In the genomic region with DNA sequence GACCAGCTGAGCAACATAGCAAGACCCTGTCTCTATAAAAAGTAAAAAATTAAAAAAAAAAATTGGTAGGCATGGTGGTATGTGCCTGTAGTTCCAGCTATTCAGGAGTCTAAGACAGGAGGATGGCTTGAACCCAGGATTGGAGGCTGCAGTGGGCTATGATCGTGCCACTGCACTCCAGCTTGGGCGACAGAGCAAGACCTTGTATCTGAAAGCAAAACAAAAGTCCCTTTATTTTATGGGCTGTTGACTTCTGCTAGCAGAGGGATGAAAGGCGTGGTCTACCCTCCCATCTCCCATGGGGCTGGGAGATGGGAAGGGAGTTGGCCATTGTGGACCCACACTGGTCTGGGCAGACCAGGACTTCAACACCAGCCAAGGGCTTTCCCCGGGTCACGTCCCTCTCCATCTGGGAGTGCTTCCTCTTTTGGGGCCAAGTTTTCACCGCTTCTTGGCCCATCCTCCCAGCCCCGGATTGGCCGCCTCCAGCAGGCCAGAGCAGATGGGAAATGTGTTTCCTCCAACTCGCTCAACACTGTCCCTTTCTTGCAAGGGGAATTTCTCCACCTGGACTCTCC, we compare ENCODE assay signal across 10 cellular contexts. TPM values are rescaled to one million over a fixed set of nuclear protein-coding genes. Genes with fewer than 3 reads are reported as not detected.
DNase-seq lines count a peak whose midpoint lies in the region; ATAC-seq, FAIRE-seq and TF ChIP-seq lines count a peak whose summit lies in the region.
"Had no signal": no experiment of that assay in that cellular context is flagged by ENCODE, and none has a peak within 500 bp of the region (broad histone marks: within the 10 kb centered on the region; RNA-seq: fewer than 3 reads in every experiment).

No MANE protein-coding gene starts in this region.

- no peaks in the 10 kb centered on the region for H3K36me3 Mint-ChIP-seq in naive thymus-derived CD8-positive, alpha-beta T cell

- no peak for TF ChIP-seq CTCF in esophagus muscularis mucosa (IDR thresholded peaks at IDR 0.05)

- no peak for FAIRE-seq in GM12891 (lab: Jason Lieb, UNC)

- H3K27me3 Mint-ChIP-seq in naive thymus-derived CD8-positive, alpha-beta T cell, result peaks cover 8 to 27% (median 21%) of the 10 kb centered on the region in 5 donors

- peaks cover 0 to 26% (median 17%) of the 10 kb centered on the region in 4 donors for H3K27me3 ChIP-seq in esophagus muscularis mucosa

- H3K27ac ChIP-seq in esophagus muscularis mucosa (replicated peaks in 1 of 4), result no peak overlapping the region
- H3K27ac ChIP-seq: suprapubic skin had no signal

- TF ChIP-seq POLR2A in GM12891 (IDR thresholded peaks at IDR 0.05; ENCODE audit: low read depth, low read length) (no peak; the same call in 1 of the 2 replicates), esophagus muscularis mucosa (IDR thresholded peaks at IDR 0.05; ENCODE audit: low read depth) (no peak)

- peak overlapping the region in 1 of 10 donors; percentile 33 for H3K27ac Mint-ChIP-seq in naive thymus-derived CD8-positive, alpha-beta T cell
- H3K27ac Mint-ChIP-seq: activated naive CD4-positive, alpha-beta T cell treated with anti-CD3 and anti-CD28 coated beads for 36 hours had no signal

- intact Hi-C loops in esophagus muscularis mucosa (cut with DNase I), result no loop called here
- intact Hi-C loops in posterior vena cava (cut with DNase I), result loop anchor here in 1 of 2 donors (10.0 kb wide), 1 partner anchor 96 kb away; no protein-coding TSS in a partner anchor

- POLR2A ChIA-PET in naive thymus-derived CD8-positive, alpha-beta T cell (lab: Charles Lee), result no interaction called here

- H3K4me1 Mint-ChIP-seq in naive thymus-derived CD8-positive, alpha-beta T cell, result peaks cover 26 to 39% (median 37%) of the 10 kb centered on the region in 4 donors

- no peaks in the 10 kb centered on the region for H3K36me3 ChIP-seq in esophagus muscularis mucosa
- H3K36me3 ChIP-seq: suprapubic skin had no signal

- ATAC-seq in activated CD4-positive, CD25-positive, alpha-beta regulatory T cell treated with anti-CD3 and anti-CD28 coated beads, Interleukin-2, amount 50 U/mL, for 24 hours, result no peak
- ATAC-seq in naive thymus-derived CD8-positive, alpha-beta T cell, result no peak
- ATAC-seq in GM21529 (IDR thresholded peaks at IDR 0.05; ENCODE audit: unreplicated experiment), result no peak

- no peaks in the 10 kb centered on the region for H3K9me3 ChIP-seq in esophagus muscularis mucosa
- H3K9me3 ChIP-seq: suprapubic skin had no signal

- H3K4me3 ChIP-seq in esophagus muscularis mucosa, result no peak overlapping the region
- H3K4me3 ChIP-seq: suprapubic skin had no signal

- peak overlapping the region in 1 of 10 donors; percentile 2 for H3K4me3 Mint-ChIP-seq in naive thymus-derived CD8-positive, alpha-beta T cell
- H3K4me3 Mint-ChIP-seq: activated naive CD4-positive, alpha-beta T cell treated with anti-CD3 and anti-CD28 coated beads for 36 hours had no signal

- WGBS in esophagus muscularis mucosa, result 23% methylated on average over 9 of the region's 9 CpGs

- no peaks in the 10 kb centered on the region for H3K9me3 Mint-ChIP-seq in naive thymus-derived CD8-positive, alpha-beta T cell
- H3K9me3 Mint-ChIP-seq: activated naive CD4-positive, alpha-beta T cell treated with anti-CD3 and anti-CD28 coated beads for 36 hours had no signal

- TF ChIP-seq EP300 in esophagus muscularis mucosa (IDR thresholded peaks at IDR 0.05), result no peak

- peaks cover 31 to 47% (median 41%) of the 10 kb centered on the region in 4 donors for H3K4me1 ChIP-seq in esophagus muscularis mucosa

- DNase-seq in GM12891 (ENCODE audit: insufficient read length, low spot score) (no peak), NAMALWA (ENCODE audit: low spot score) (peak; percentile 84), esophagus muscularis mucosa (ENCODE audit: extremely low spot score) (peak; percentile 92), posterior vena cava (ENCODE audit: low spot score) (peak; percentile 86), NCI-H2196 (lab: John Stamatoyannopoulos, UW; ENCODE audit: unreplicated experiment) (no peak)
- no peak for DNase-seq in naive thymus-derived CD8-positive, alpha-beta T cell
- DNase-seq: activated naive CD4-positive, alpha-beta T cell treated with anti-CD3 and anti-CD28 coated beads for 36 hours had no signal

TF ChIP-seq in GM12891, 5 proteins besides CTCF, POLR2A, EP300 and RAD21:
- TF ChIP-seq POLR2AphosphoS5 (IDR thresholded peaks at IDR 0.05; ENCODE audit: low read depth, low read length), result no peak
- peak; percentile 79 for TF ChIP-seq SPI1 (IDR thresholded peaks at IDR 0.05; ENCODE audit: low read depth, low read length)

RNA-seq across cellular contexts. Expression of a gene that starts 2.2 kb away (rescaled TPM):
- 64.1 TPM for polyA plus RNA-seq in GM12891 (2012; ENCODE audit: low read depth, missing spikeins)
- total RNA-seq in esophagus muscularis mucosa, result 1 to 10 TPM in 1 of 4 donors, under 1 TPM in 2, not detected in 1; 0.29 to 2.7 (median 0.45) TPM
- total RNA-seq in posterior vena cava, result under 1 TPM; 0.42 to 0.67 TPM
- 1 to 10 TPM in 1 of 2 experiments, under 1 TPM in 1; 0.30 to 1.0 TPM for total RNA-seq in naive thymus-derived CD8-positive, alpha-beta T cell
- under 1 TPM in 2 of 3 donors, not detected in 1; 0.25 to 0.54 TPM for polyA plus RNA-seq in naive thymus-derived CD8-positive, alpha-beta T cell

RNA-seq across cellular contexts. Expression of a gene that starts 26.5 kb away (rescaled TPM):
- 8.6 TPM for polyA plus RNA-seq in GM12891 (2012; ENCODE audit: low read depth, missing spikeins)
- 1 to 10 TPM; 1.7 to 4.7 (median 3.4) TPM for total RNA-seq in esophagus muscularis mucosa
- total RNA-seq in posterior vena cava, result under 1 TPM; 0.42 to 0.48 TPM
- 1 to 10 TPM; 7.6 to 8.8 TPM for total RNA-seq in naive thymus-derived CD8-positive, alpha-beta T cell
- 1 to 10 TPM; 2.8 to 7.3 (median 5.2) TPM for polyA plus RNA-seq in naive thymus-derived CD8-positive, alpha-beta T cell

RNA-seq across cellular contexts. Expression of a gene that starts 47.0 kb away (rescaled TPM):
- 44.4 TPM for polyA plus RNA-seq in GM12891 (2012; ENCODE audit: low read depth, missing spikeins)
- 1 to 10 TPM in 2 of 4 donors, under 1 TPM in 2; 0.13 to 2.8 (median 1.1) TPM for total RNA-seq in esophagus muscularis mucosa
- 1 to 10 TPM; 2.1 to 3.9 TPM for total RNA-seq in posterior vena cava
- 100 to 1,000 TPM; 105 to 110 TPM for total RNA-seq in naive thymus-derived CD8-positive, alpha-beta T cell
- 100 to 1,000 TPM in 1 of 3 donors, 10 to 100 TPM in 2; 35.4 to 106 (median 67.7) TPM for polyA plus RNA-seq in naive thymus-derived CD8-positive, alpha-beta T cell

Comparison
In these comparisons a context has a peak if more than half of its experiments do, and no peak if none do; other contexts are left out.
1. DNase-seq: peak in NAMALWA (single experiment), esophagus muscularis mucosa (single experiment) and posterior vena cava (single experiment); none in GM12891 (single experiment), NCI-H2196 (single experiment) and naive thymus-derived CD8-positive, alpha-beta T cell (0 of 10).
2. RNA of a gene that starts 47.0 kb away (total RNA-seq): 105 to 110 TPM in naive thymus-derived CD8-positive, alpha-beta T cell; 2.1 to 3.9 TPM in posterior vena cava and 0.13 to 2.8 TPM in esophagus muscularis mucosa; every median in the first group is over 10 times any median in the second.